ENCODE assay signal across 9 cellular contexts in genomic region chr6:111711476-111711875, GRCh38.
A peak's percentile ranks its signal among the peaks of the same experiment; 100 is the strongest.
DNase-seq lines count a peak whose midpoint lies in the region; ATAC-seq and TF ChIP-seq lines count a peak whose summit lies in the region.
"Had no signal": no experiment of that assay in that cellular context is flagged by ENCODE, and none has a peak within 500 bp of the region (broad histone marks: within the 10 kb centered on the region; RNA-seq: fewer than 3 reads in every experiment).

No MANE protein-coding gene starts in this region.

- peak overlapping the region; percentile 28 to 75 (median 50) for H3K27ac ChIP-seq in upper lobe of left lung

- H3K4me1 Mint-ChIP-seq in activated T-cell treated with anti-CD3 and anti-CD28 coated beads, Interleukin-2, amount 50 U/mL, for 72 hours (ENCODE audit: low read depth): peaks cover 77% of the 10 kb centered on the region
- peaks cover 75% of the 10 kb centered on the region for H3K4me1 Mint-ChIP-seq in activated T-cell treated with anti-CD3 and anti-CD28 coated beads, Interleukin-2, amount 50 U/mL, for 4 hours (ENCODE audit: low read depth)
- H3K4me1 Mint-ChIP-seq in activated T-helper 1 cell treated with anti-CD3 and anti-CD28 coated beads, Interleukin-12 subunit alpha, Interleukin-12 subunit beta, Interleukin-2, Interleukin-4 antibody, amounts not matched to agents 30 ng/mL and 10 ng/mL and 1 ng/mL, durations not matched to agents 14 hours and 24 hours and 36 hours (ENCODE audit: low read depth): peaks cover 83% of the 10 kb centered on the region
- H3K4me1 Mint-ChIP-seq in stimulated activated naive B cell treated with anti-CD40 and anti-IgM and Interleukin-4, amounts not matched to agents 10 μg/mL and 1 μg/mL and 100 μg/mL, for 72 hours: peaks cover 0 to 1% of the 10 kb centered on the region in 2 donors

- no peak for ATAC-seq in activated T-cell treated with anti-CD3 and anti-CD28 coated beads, Interleukin-2, amount 50 U/mL, for 72 hours (replicated peaks in 1 of 2)
- ATAC-seq in activated T-cell treated with anti-CD3 and anti-CD28 coated beads, Interleukin-2, amount 50 U/mL, for 4 hours: no peak
- peak; percentile 17 for ATAC-seq in left lobe of liver
- no peak for ATAC-seq in upper lobe of left lung (ENCODE audit: low FRiP score in 2 of 2)
- no peak for ATAC-seq in stimulated activated naive B cell treated with anti-CD40 and anti-IgM and Interleukin-4, amounts not matched to agents 10 μg/mL and 1 μg/mL and 100 μg/mL, for 72 hours (replicated peaks)
- no peak for ATAC-seq in HG02588 (IDR thresholded peaks at IDR 0.05; ENCODE audit: unreplicated experiment)
- ATAC-seq in HG02623 (IDR thresholded peaks at IDR 0.05; ENCODE audit: unreplicated experiment): no peak

- no peak for TF ChIP-seq POLR2A in upper lobe of left lung (IDR thresholded peaks at IDR 0.05)

- no peak for DNase-seq in activated T-cell treated with anti-CD3 and anti-CD28 coated beads, Interleukin-2, amount 50 U/mL, for 72 hours
- no peak for DNase-seq in activated T-cell treated with anti-CD3 and anti-CD28 coated beads, Interleukin-2, amount 50 U/mL, for 4 hours
- DNase-seq in activated T-helper 1 cell treated with anti-CD3 and anti-CD28 coated beads, Interleukin-12 subunit alpha, Interleukin-12 subunit beta, Interleukin-2, Interleukin-4 antibody, amounts not matched to agents 30 ng/mL and 10 ng/mL and 1 ng/mL, durations not matched to agents 14 hours and 24 hours and 36 hours (ENCODE audit: low spot score): no peak
- DNase-seq in left lobe of liver (ENCODE audit: low spot score) (no peak), upper lobe of left lung (no peak)
- no peak for DNase-seq in stimulated activated naive B cell treated with anti-CD40 and anti-IgM and Interleukin-4, amounts not matched to agents 10 μg/mL and 1 μg/mL and 100 μg/mL, for 72 hours
- DNase-seq: activated naive CD8-positive, alpha-beta T cell treated with anti-CD3 and anti-CD28 coated beads, Interleukin-2, amount 10 ng/mL, durations not matched to agents 7 days and 5 days had no signal

- peak overlapping the region; percentile 86 for H3K27ac Mint-ChIP-seq in activated T-cell treated with anti-CD3 and anti-CD28 coated beads, Interleukin-2, amount 50 U/mL, for 72 hours
- H3K27ac Mint-ChIP-seq in activated T-helper 1 cell treated with anti-CD3 and anti-CD28 coated beads, Interleukin-12 subunit alpha, Interleukin-12 subunit beta, Interleukin-2, Interleukin-4 antibody, amounts not matched to agents 30 ng/mL and 10 ng/mL and 1 ng/mL, durations not matched to agents 14 hours and 24 hours and 36 hours: peak overlapping the region; percentile 31
- H3K27ac Mint-ChIP-seq in stimulated activated naive B cell treated with anti-CD40 and anti-IgM and Interleukin-4, amounts not matched to agents 10 μg/mL and 1 μg/mL and 100 μg/mL, for 72 hours: no peak overlapping the region

- no peaks in the 10 kb centered on the region for H3K27me3 Mint-ChIP-seq in activated T-cell treated with anti-CD3 and anti-CD28 coated beads, Interleukin-2, amount 50 U/mL, for 72 hours (ENCODE audit: low read depth)
- H3K27me3 Mint-ChIP-seq in activated T-cell treated with anti-CD3 and anti-CD28 coated beads, Interleukin-2, amount 50 U/mL, for 4 hours (ENCODE audit: low read depth): no peaks in the 10 kb centered on the region
- H3K27me3 Mint-ChIP-seq in activated T-helper 1 cell treated with anti-CD3 and anti-CD28 coated beads, Interleukin-12 subunit alpha, Interleukin-12 subunit beta, Interleukin-2, Interleukin-4 antibody, amounts not matched to agents 30 ng/mL and 10 ng/mL and 1 ng/mL, durations not matched to agents 14 hours and 24 hours and 36 hours (ENCODE audit: insufficient read depth): no peaks in the 10 kb centered on the region
- no peaks in the 10 kb centered on the region for H3K27me3 Mint-ChIP-seq in stimulated activated naive B cell treated with anti-CD40 and anti-IgM and Interleukin-4, amounts not matched to agents 10 μg/mL and 1 μg/mL and 100 μg/mL, for 72 hours
- H3K27me3 Mint-ChIP-seq: activated naive CD8-positive, alpha-beta T cell treated with anti-CD3 and anti-CD28 coated beads, Interleukin-2, amount 10 ng/mL, durations not matched to agents 7 days and 5 days had no signal

- H3K36me3 ChIP-seq in upper lobe of left lung: peaks cover 0 to 36% (median 2%) of the 10 kb centered on the region in 4 donors

- no peak for TF ChIP-seq CTCF in upper lobe of left lung (IDR thresholded peaks at IDR 0.05)

- intact Hi-C loops in activated T-helper 1 cell treated with anti-CD3 and anti-CD28 coated beads, Interleukin-12 subunit alpha, Interleukin-12 subunit beta, Interleukin-2, Interleukin-4 antibody, amounts not matched to agents 30 ng/mL and 10 ng/mL and 1 ng/mL, durations not matched to agents 14 hours and 24 hours and 36 hours (cut with micrococcal nuclease): loop anchor here (2.0 to 5.0 kb wide), 4 partner anchors 39 to 451 kb away; no protein-coding TSS in a partner anchor

- no peak for TF ChIP-seq EP300 in upper lobe of left lung (IDR thresholded peaks at IDR 0.05)

- no peaks in the 10 kb centered on the region for H3K9me3 ChIP-seq in upper lobe of left lung

- no peak overlapping the region for H3K4me3 ChIP-seq in upper lobe of left lung

- H3K4me1 ChIP-seq in upper lobe of left lung: peaks cover 7 to 29% (median 27%) of the 10 kb centered on the region in 4 donors

- H3K4me3 Mint-ChIP-seq in activated T-cell treated with anti-CD3 and anti-CD28 coated beads, Interleukin-2, amount 50 U/mL, for 72 hours: no peak overlapping the region
- H3K4me3 Mint-ChIP-seq in activated T-cell treated with anti-CD3 and anti-CD28 coated beads, Interleukin-2, amount 50 U/mL, for 4 hours: no peak overlapping the region
- no peak overlapping the region for H3K4me3 Mint-ChIP-seq in activated T-helper 1 cell treated with anti-CD3 and anti-CD28 coated beads, Interleukin-12 subunit alpha, Interleukin-12 subunit beta, Interleukin-2, Interleukin-4 antibody, amounts not matched to agents 30 ng/mL and 10 ng/mL and 1 ng/mL, durations not matched to agents 14 hours and 24 hours and 36 hours
- H3K4me3 Mint-ChIP-seq in stimulated activated naive B cell treated with anti-CD40 and anti-IgM and Interleukin-4, amounts not matched to agents 10 μg/mL and 1 μg/mL and 100 μg/mL, for 72 hours: no peak overlapping the region
- H3K4me3 Mint-ChIP-seq: activated naive CD8-positive, alpha-beta T cell treated with anti-CD3 and anti-CD28 coated beads, Interleukin-2, amount 10 ng/mL, durations not matched to agents 7 days and 5 days had no signal

- H3K27me3 ChIP-seq in upper lobe of left lung: no peaks in the 10 kb centered on the region

- peaks cover 10 to 51% of the 10 kb centered on the region in 2 donors for H3K36me3 Mint-ChIP-seq in activated T-cell treated with anti-CD3 and anti-CD28 coated beads, Interleukin-2, amount 50 U/mL, for 72 hours (ENCODE audit: insufficient read depth in 2 of 2)
- peaks cover 67% of the 10 kb centered on the region for H3K36me3 Mint-ChIP-seq in activated T-cell treated with anti-CD3 and anti-CD28 coated beads, Interleukin-2, amount 50 U/mL, for 4 hours (ENCODE audit: insufficient read depth)
- H3K36me3 Mint-ChIP-seq in activated T-helper 1 cell treated with anti-CD3 and anti-CD28 coated beads, Interleukin-12 subunit alpha, Interleukin-12 subunit beta, Interleukin-2, Interleukin-4 antibody, amounts not matched to agents 30 ng/mL and 10 ng/mL and 1 ng/mL, durations not matched to agents 14 hours and 24 hours and 36 hours (ENCODE audit: low read depth): peaks cover 76% of the 10 kb centered on the region
- peaks cover 16 to 42% of the 10 kb centered on the region in 2 donors for H3K36me3 Mint-ChIP-seq in stimulated activated naive B cell treated with anti-CD40 and anti-IgM and Interleukin-4, amounts not matched to agents 10 μg/mL and 1 μg/mL and 100 μg/mL, for 72 hours

- no peaks in the 10 kb centered on the region for H3K9me3 Mint-ChIP-seq in activated T-cell treated with anti-CD3 and anti-CD28 coated beads, Interleukin-2, amount 50 U/mL, for 72 hours
- no peaks in the 10 kb centered on the region for H3K9me3 Mint-ChIP-seq in activated T-cell treated with anti-CD3 and anti-CD28 coated beads, Interleukin-2, amount 50 U/mL, for 4 hours
- no peaks in the 10 kb centered on the region for H3K9me3 Mint-ChIP-seq in activated T-helper 1 cell treated with anti-CD3 and anti-CD28 coated beads, Interleukin-12 subunit alpha, Interleukin-12 subunit beta, Interleukin-2, Interleukin-4 antibody, amounts not matched to agents 30 ng/mL and 10 ng/mL and 1 ng/mL, durations not matched to agents 14 hours and 24 hours and 36 hours
- H3K9me3 Mint-ChIP-seq in stimulated activated naive B cell treated with anti-CD40 and anti-IgM and Interleukin-4, amounts not matched to agents 10 μg/mL and 1 μg/mL and 100 μg/mL, for 72 hours: no peaks in the 10 kb centered on the region
- H3K9me3 Mint-ChIP-seq: activated naive CD8-positive, alpha-beta T cell treated with anti-CD3 and anti-CD28 coated beads, Interleukin-2, amount 10 ng/mL, durations not matched to agents 7 days and 5 days had no signal

- WGBS in upper lobe of left lung, 2 donors: 53 to 64% methylated on average over 7 of the region's 7 CpGs
